Comparison of ENCODE assay signal across 15 cellular contexts in the genomic region with DNA sequence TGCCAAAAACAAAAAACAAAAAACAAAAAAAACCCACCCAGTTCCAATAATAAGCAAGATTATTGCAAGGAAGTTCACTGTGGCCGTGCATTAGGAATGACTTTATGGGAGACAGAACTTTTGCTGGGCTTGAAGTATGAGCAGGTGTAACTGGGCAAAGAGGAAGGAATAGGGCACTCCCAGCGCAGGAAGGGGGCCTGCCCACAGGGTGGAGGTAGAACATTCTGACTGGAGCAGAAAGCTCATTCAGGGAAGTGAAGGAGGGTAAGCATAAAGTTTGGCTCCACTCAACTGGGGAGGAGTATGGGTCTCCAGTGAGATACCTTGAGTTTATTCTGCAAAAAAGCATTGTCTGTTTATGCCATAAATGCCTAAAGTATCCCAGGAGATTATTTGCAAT. TPM values are rescaled to one million over a fixed set of nuclear protein-coding genes. Genes with fewer than 3 reads are reported as not detected.
A peak's percentile ranks its signal among the peaks of the same experiment; 100 is the strongest.
DNase-seq lines count a peak whose midpoint lies in the region; ATAC-seq and TF ChIP-seq lines count a peak whose summit lies in the region.
"Had no signal": no experiment of that assay in that cellular context is flagged by ENCODE, and none has a peak within 500 bp of the region (broad histone marks: within the 10 kb centered on the region; RNA-seq: fewer than 3 reads in every experiment).

No MANE protein-coding gene starts in this region.

- ATAC-seq in DND-41 (ENCODE audit: insufficient read depth, low read depth) = no peak
- no peak for ATAC-seq in GM21619 (IDR thresholded peaks at IDR 0.05; ENCODE audit: unreplicated experiment)
- ATAC-seq in stimulated activated naive CD8-positive, alpha-beta T cell treated with anti-CD3 and anti-CD28 coated beads, Interleukin-15, amount 100 ng/mL, for 72 hours = no peak

- H2AFZ ChIP-seq in DND-41 (ENCODE audit: low read depth, low read length) (no peak overlapping the region), OCI-LY3 (ENCODE audit: low read depth, low read length) (no peak overlapping the region)

- H3K9ac ChIP-seq in DND-41 (ENCODE audit: low read depth, low read length) (no peak overlapping the region), OCI-LY3 (ENCODE audit: low read length) (no peak overlapping the region)

- intact Hi-C loops in ascending aorta (cut with DNase I) = no loop called here

- H3K36me3 ChIP-seq in DND-41 (ENCODE audit: insufficient read depth, low read length) = no peaks in the 10 kb centered on the region
- H3K36me3 ChIP-seq in OCI-LY3 (replicated peaks; ENCODE audit: low read depth, low read length) = no peaks in the 10 kb centered on the region
- no peaks in the 10 kb centered on the region for H3K36me3 ChIP-seq in ascending aorta
- H3K36me3 ChIP-seq: right atrium auricular region, thoracic aorta had no signal

- H3K27me3 ChIP-seq in DND-41 (ENCODE audit: insufficient read depth, low read length, poor library complexity) (peaks cover 3% of the 10 kb centered on the region), OCI-LY3 (ENCODE audit: low read depth, low read length) (peaks cover 12% of the 10 kb centered on the region), ascending aorta (no peaks in the 10 kb centered on the region)
- H3K27me3 ChIP-seq: right atrium auricular region had no signal

- H3K79me2 ChIP-seq in DND-41 (ENCODE audit: insufficient read depth, low read length) (no peaks in the 10 kb centered on the region), OCI-LY3 (ENCODE audit: low read length) (no peaks in the 10 kb centered on the region)

- TF ChIP-seq CTCF in 22Rv1 (IDR thresholded peaks at IDR 0.05) (peak; percentile 39), DND-41 (IDR thresholded peaks at IDR 0.05; ENCODE audit: borderline replicate concordance, extremely low read depth, low read length, poor library complexity, severe bottlenecking) (peak; percentile 36), OCI-LY3 (IDR thresholded peaks at IDR 0.05; ENCODE audit: low read depth, low read length) (0 out of 2 replicates have a peak, but pooled peaks have one; percentile 5), ascending aorta (IDR thresholded peaks at IDR 0.05) (no peak)

- H3K4me2 ChIP-seq in DND-41 (ENCODE audit: insufficient read depth, low read length) (no peak overlapping the region), OCI-LY3 (ENCODE audit: low read length) (no peak overlapping the region)

- H3K4me1 ChIP-seq in DND-41 (ENCODE audit: insufficient read depth, low read length) (no peaks in the 10 kb centered on the region), OCI-LY3 (ENCODE audit: low read length) (no peaks in the 10 kb centered on the region), ascending aorta (no peaks in the 10 kb centered on the region)
- H3K4me1 ChIP-seq: right atrium auricular region had no signal

- H3K4me3 ChIP-seq in DND-41 (ENCODE audit: low read depth in 1 of 2, low read length in 2 of 2) = no peak overlapping the region
- no peak overlapping the region for H3K4me3 ChIP-seq in OCI-LY3 (ENCODE audit: low read length)
- H3K4me3 ChIP-seq in ascending aorta = no peak overlapping the region
- H3K4me3 ChIP-seq: right atrium auricular region, thoracic aorta had no signal

- no peak overlapping the region for H3K4me3 Mint-ChIP-seq in stimulated activated naive CD8-positive, alpha-beta T cell treated with anti-CD3 and anti-CD28 coated beads, Interleukin-15, amount 100 ng/mL, for 72 hours
- H3K4me3 Mint-ChIP-seq: activated naive CD4-positive, alpha-beta T cell treated with anti-CD3 and anti-CD28 coated beads, Interleukin-2, amount 50 U/mL, for 24 hours; CD14-positive monocyte; dendritic cell treated with granulocyte-macrophage colony-stimulating factor and Interleukin-4, amounts not matched to agents 40 ng/mL and 50 ng/mL, for 4 days had no signal

- H3K4me1 Mint-ChIP-seq in stimulated activated naive CD8-positive, alpha-beta T cell treated with anti-CD3 and anti-CD28 coated beads, Interleukin-15, amount 100 ng/mL, for 72 hours = no peaks in the 10 kb centered on the region
- H3K4me1 Mint-ChIP-seq: activated naive CD4-positive, alpha-beta T cell treated with anti-CD3 and anti-CD28 coated beads, Interleukin-2, amount 50 U/mL, for 24 hours; CD14-positive monocyte had no signal

- no peak overlapping the region for H3K27ac Mint-ChIP-seq in stimulated activated naive CD8-positive, alpha-beta T cell treated with anti-CD3 and anti-CD28 coated beads, Interleukin-15, amount 100 ng/mL, for 72 hours
- H3K27ac Mint-ChIP-seq: activated naive CD4-positive, alpha-beta T cell treated with anti-CD3 and anti-CD28 coated beads, Interleukin-2, amount 50 U/mL, for 24 hours; CD14-positive monocyte; dendritic cell treated with granulocyte-macrophage colony-stimulating factor and Interleukin-4, amounts not matched to agents 40 ng/mL and 50 ng/mL, for 4 days had no signal

- H3K27ac ChIP-seq in 22Rv1 (no peak overlapping the region), DND-41 (ENCODE audit: low read length) (no peak overlapping the region), OCI-LY3 (ENCODE audit: low read length) (no peak overlapping the region), ascending aorta (no peak overlapping the region)
- H3K27ac ChIP-seq: right atrium auricular region, thoracic aorta had no signal

- H3K9me3 ChIP-seq in DND-41 (ENCODE audit: insufficient read depth, low read length, severe bottlenecking) (no peaks in the 10 kb centered on the region), OCI-LY3 (ENCODE audit: insufficient read depth, low read length) (no peaks in the 10 kb centered on the region), ascending aorta (no peaks in the 10 kb centered on the region)
- H3K9me3 ChIP-seq: right atrium auricular region, thoracic aorta had no signal

- H4K20me1 ChIP-seq in DND-41 (ENCODE audit: insufficient read depth, low read length) = no peaks in the 10 kb centered on the region
- no peaks in the 10 kb centered on the region for H4K20me1 ChIP-seq in OCI-LY3 (ENCODE audit: insufficient read depth, low read length)

- DNase-seq in DND-41 (no peak), foreskin melanocyte (peak; percentile 6), ascending aorta (ENCODE audit: low spot score in 2 of 2) (no peak), GF-D8 (lab: John Stamatoyannopoulos, UW) (no peak)
- no peak for DNase-seq in stimulated activated naive CD8-positive, alpha-beta T cell treated with anti-CD3 and anti-CD28 coated beads, Interleukin-15, amount 100 ng/mL, for 72 hours
- DNase-seq: activated CD4-positive, alpha-beta T cell treated with anti-CD3 and anti-CD28 coated beads for 4 hours; NCI-H1694 treated with DMSO at 0.1 percent for 48 hours had no signal

- no peaks in the 10 kb centered on the region for H3K9me3 Mint-ChIP-seq in stimulated activated naive CD8-positive, alpha-beta T cell treated with anti-CD3 and anti-CD28 coated beads, Interleukin-15, amount 100 ng/mL, for 72 hours
- H3K9me3 Mint-ChIP-seq: activated naive CD4-positive, alpha-beta T cell treated with anti-CD3 and anti-CD28 coated beads, Interleukin-2, amount 50 U/mL, for 24 hours; dendritic cell treated with granulocyte-macrophage colony-stimulating factor and Interleukin-4, amounts not matched to agents 40 ng/mL and 50 ng/mL, for 4 days had no signal

- peaks cover 29% of the 10 kb centered on the region for H3K27me3 Mint-ChIP-seq in stimulated activated naive CD8-positive, alpha-beta T cell treated with anti-CD3 and anti-CD28 coated beads, Interleukin-15, amount 100 ng/mL, for 72 hours

RNA-seq across cellular contexts. Expression of a gene that starts 42.1 kb away (rescaled TPM):
- total RNA-seq in ascending aorta = 4.6 TPM

Comparison
In these comparisons a context has a peak if more than half of its experiments do, and no peak if none do; other contexts are left out.
1. CTCF ChIP-seq: peak in 22Rv1 (single experiment), DND-41 (single experiment) and OCI-LY3 (single experiment); none in ascending aorta (0 of 3).